ENCODE assay signal across 10 cellular contexts in the genomic region with DNA sequence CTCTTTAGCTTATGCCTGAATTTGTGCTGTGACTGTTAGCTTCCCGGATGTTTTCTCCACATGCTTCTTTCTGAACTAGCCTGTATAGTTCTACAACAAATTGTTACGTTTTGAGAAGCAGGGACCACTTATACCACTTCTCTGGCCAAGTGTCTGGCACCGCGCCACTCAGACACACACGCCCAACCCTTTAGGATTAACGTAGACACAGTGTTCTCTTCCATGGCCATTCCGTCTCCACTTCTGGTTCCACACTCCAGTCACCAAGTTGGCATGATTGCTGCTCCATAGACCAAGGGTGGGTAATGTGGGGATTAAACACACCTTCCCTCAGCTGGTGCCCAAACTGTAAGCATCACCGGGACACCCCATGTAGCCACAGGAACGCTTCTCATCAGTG. TPM values are rescaled to one million over a fixed set of nuclear protein-coding genes. Genes with fewer than 3 reads are reported as not detected.
A peak's percentile ranks its signal among the peaks of the same experiment; 100 is the strongest.
DNase-seq lines count a peak whose midpoint lies in the region; ATAC-seq and TF ChIP-seq lines count a peak whose summit lies in the region.
"Had no signal": no experiment of that assay in that cellular context is flagged by ENCODE, and none has a peak within 500 bp of the region (broad histone marks: within the 10 kb centered on the region; RNA-seq: fewer than 3 reads in every experiment).

No MANE protein-coding gene starts in this region.

- DNase-seq in activated naive CD4-positive, alpha-beta T cell treated with anti-CD3 and anti-CD28 coated beads, Interleukin-2, amount 10 ng/mL, durations not matched to agents 7 days and 5 days = no peak
- DNase-seq in activated naive CD4-positive, alpha-beta T cell treated with anti-CD3 and anti-CD28 coated beads, Interleukin-2, amount 50 U/mL, for 72 hours (ENCODE audit: low spot score in 2 of 2) = no peak
- DNase-seq in activated CD8-positive, alpha-beta T cell treated with anti-CD3 and anti-CD28 coated beads for 36 hours = no peak
- DNase-seq in left lung (peak in 1 of 2 donors; percentile 46), thyroid gland (peak; percentile 89 to 94), LoVo (ENCODE audit: low spot score) (no peak), SW 1271 (lab: John Stamatoyannopoulos, UW) (no peak)

- CTCF ChIA-PET in activated naive CD4-positive, alpha-beta T cell treated with anti-CD3 and anti-CD28 coated beads, Interleukin-2, amount 10 ng/mL, durations not matched to agents 7 days and 5 days (lab: Charles Lee) = no interaction called here
- CTCF ChIA-PET in activated CD8-positive, alpha-beta T cell treated with anti-CD3 and anti-CD28 coated beads for 36 hours (lab: Charles Lee) = interaction anchor here (1.0 kb wide), 1 partner anchor 346 kb away, joined by 3 read pairs; no protein-coding TSS in a partner anchor

- H3K36me3 ChIP-seq in left lung = no peaks in the 10 kb centered on the region
- no peaks in the 10 kb centered on the region for H3K36me3 ChIP-seq in thyroid gland
- H3K36me3 ChIP-seq: BLaER1 treated with 17β-estradiol and CSF1 and Interleukin-3, amounts not matched to agents 10 nM and 100 nM had no signal

- POLR2A ChIA-PET in activated CD8-positive, alpha-beta T cell treated with anti-CD3 and anti-CD28 coated beads for 36 hours (lab: Charles Lee) = no interaction called here

- peak overlapping the region in 1 of 2 donors; percentile 39 for H3K27ac ChIP-seq in left lung
- peak overlapping the region in 2 of 3 donors; percentile 38 to 48 for H3K27ac ChIP-seq in thyroid gland
- H3K27ac ChIP-seq: BLaER1 treated with 17β-estradiol and CSF1 and Interleukin-3, amounts not matched to agents 10 nM and 100 nM; HL-60 had no signal

- no peaks in the 10 kb centered on the region for H3K9me3 ChIP-seq in left lung
- no peaks in the 10 kb centered on the region for H3K9me3 ChIP-seq in thyroid gland

- H3K4me1 Mint-ChIP-seq in activated naive CD4-positive, alpha-beta T cell treated with anti-CD3 and anti-CD28 coated beads, Interleukin-2, amount 10 ng/mL, durations not matched to agents 7 days and 5 days = peaks cover 4% of the 10 kb centered on the region
- H3K4me1 Mint-ChIP-seq in activated CD8-positive, alpha-beta T cell treated with anti-CD3 and anti-CD28 coated beads for 36 hours (ENCODE audit: low read depth) = no peaks in the 10 kb centered on the region

- no peak for TF ChIP-seq CTCF in activated CD8-positive, alpha-beta T cell treated with anti-CD3 and anti-CD28 coated beads for 36 hours (IDR thresholded peaks at IDR 0.05)
- no peak for TF ChIP-seq CTCF in left lung (IDR thresholded peaks at IDR 0.05)
- no peak for TF ChIP-seq CTCF in thyroid gland (IDR thresholded peaks at IDR 0.05)

- H3K4me1 ChIP-seq in left lung (peaks cover 0 to 22% of the 10 kb centered on the region in 2 donors), thyroid gland (peaks cover 15 to 18% of the 10 kb centered on the region in 2 donors)
- H3K4me1 ChIP-seq: BLaER1 treated with 17β-estradiol and CSF1 and Interleukin-3, amounts not matched to agents 10 nM and 100 nM had no signal

- peak overlapping the region; percentile 70 to 81 for H3K4me3 ChIP-seq in left lung
- peak overlapping the region in 1 of 3 donors; percentile 44 for H3K4me3 ChIP-seq in thyroid gland (replicated peaks in 1 of 3)
- H3K4me3 ChIP-seq: BLaER1 treated with 17β-estradiol and CSF1 and Interleukin-3, amounts not matched to agents 10 nM and 100 nM had no signal

- 22 to 44% methylated on average over 9 of the region's 9 CpGs for WGBS in thyroid gland, 2 donors

- H3K4me3 Mint-ChIP-seq in activated naive CD4-positive, alpha-beta T cell treated with anti-CD3 and anti-CD28 coated beads, Interleukin-2, amount 10 ng/mL, durations not matched to agents 7 days and 5 days = peak overlapping the region; percentile 28
- peak overlapping the region; percentile 20 for H3K4me3 Mint-ChIP-seq in activated CD8-positive, alpha-beta T cell treated with anti-CD3 and anti-CD28 coated beads for 36 hours

- no peak for ATAC-seq in activated naive CD4-positive, alpha-beta T cell treated with anti-CD3 and anti-CD28 coated beads, Interleukin-2, amount 50 U/mL, for 72 hours
- ATAC-seq in activated CD8-positive, alpha-beta T cell treated with anti-CD3 and anti-CD28 coated beads for 36 hours = no peak
- peak; percentile 45 for ATAC-seq in left lung
- ATAC-seq in GM21381 (IDR thresholded peaks at IDR 0.05; ENCODE audit: unreplicated experiment) = no peak

- no peaks in the 10 kb centered on the region for H3K9me3 Mint-ChIP-seq in activated naive CD4-positive, alpha-beta T cell treated with anti-CD3 and anti-CD28 coated beads, Interleukin-2, amount 10 ng/mL, durations not matched to agents 7 days and 5 days
- no peaks in the 10 kb centered on the region for H3K9me3 Mint-ChIP-seq in activated naive CD4-positive, alpha-beta T cell treated with anti-CD3 and anti-CD28 coated beads, Interleukin-2, amount 50 U/mL, for 72 hours
- no peaks in the 10 kb centered on the region for H3K9me3 Mint-ChIP-seq in activated CD8-positive, alpha-beta T cell treated with anti-CD3 and anti-CD28 coated beads for 36 hours

- no peaks in the 10 kb centered on the region for H3K36me3 Mint-ChIP-seq in activated naive CD4-positive, alpha-beta T cell treated with anti-CD3 and anti-CD28 coated beads, Interleukin-2, amount 10 ng/mL, durations not matched to agents 7 days and 5 days
- peaks cover 6% of the 10 kb centered on the region in 2 donors for H3K36me3 Mint-ChIP-seq in activated naive CD4-positive, alpha-beta T cell treated with anti-CD3 and anti-CD28 coated beads, Interleukin-2, amount 50 U/mL, for 72 hours
- H3K36me3 Mint-ChIP-seq in activated CD8-positive, alpha-beta T cell treated with anti-CD3 and anti-CD28 coated beads for 36 hours (ENCODE audit: low read depth) = no peaks in the 10 kb centered on the region

- H3K27me3 Mint-ChIP-seq in activated naive CD4-positive, alpha-beta T cell treated with anti-CD3 and anti-CD28 coated beads, Interleukin-2, amount 10 ng/mL, durations not matched to agents 7 days and 5 days = peaks cover 47% of the 10 kb centered on the region
- H3K27me3 Mint-ChIP-seq in activated CD8-positive, alpha-beta T cell treated with anti-CD3 and anti-CD28 coated beads for 36 hours = peaks cover 46% of the 10 kb centered on the region

- intact Hi-C loops in activated CD8-positive, alpha-beta T cell treated with anti-CD3 and anti-CD28 coated beads for 36 hours (cut with micrococcal nuclease) = loop anchor here (10.0 kb wide), 1 partner anchor 303 kb away; no protein-coding TSS in a partner anchor
- intact Hi-C loops in left lung (cut with DNase I) (loop anchor here in 1 of 2 donors (5.0 kb wide), 1 partner anchor 305 kb away; no protein-coding TSS in a partner anchor), thyroid gland (cut with DNase I) (loop anchor here (5.0 kb wide), 1 partner anchor 345 kb away; no protein-coding TSS in a partner anchor)

- H3K27me3 ChIP-seq in left lung (peaks cover 0 to 46% of the 10 kb centered on the region in 2 donors), thyroid gland (no peaks in the 10 kb centered on the region)
- H3K27me3 ChIP-seq: BLaER1 treated with 17β-estradiol and CSF1 and Interleukin-3, amounts not matched to agents 10 nM and 100 nM had no signal

- H3K27ac Mint-ChIP-seq in activated naive CD4-positive, alpha-beta T cell treated with anti-CD3 and anti-CD28 coated beads, Interleukin-2, amount 10 ng/mL, durations not matched to agents 7 days and 5 days = no peak overlapping the region
- no peak overlapping the region for H3K27ac Mint-ChIP-seq in activated naive CD4-positive, alpha-beta T cell treated with anti-CD3 and anti-CD28 coated beads, Interleukin-2, amount 50 U/mL, for 72 hours
- H3K27ac Mint-ChIP-seq in activated CD8-positive, alpha-beta T cell treated with anti-CD3 and anti-CD28 coated beads for 36 hours = no peak overlapping the region

- no peak for TF ChIP-seq POLR2A in thyroid gland (IDR thresholded peaks at IDR 0.05)

RNA-seq across cellular contexts. Expression of gene TMEM108, which starts 0.8 kb away (rescaled TPM):
- total RNA-seq in activated naive CD4-positive, alpha-beta T cell treated with anti-CD3 and anti-CD28 coated beads, Interleukin-2, amount 50 U/mL, for 72 hours = not detected
- not detected for total RNA-seq in activated CD8-positive, alpha-beta T cell treated with anti-CD3 and anti-CD28 coated beads for 36 hours
- total RNA-seq in left lung (10 to 100 TPM; 18.5 to 19.3 TPM), thyroid gland (1 to 10 TPM; 2.6 to 9.2 (median 4.6) TPM)

Comparison
In these comparisons a context has a peak if more than half of its experiments do, and no peak if none do; other contexts are left out.
1. DNase-seq: peak in thyroid gland (2 of 2); none in activated naive CD4-positive, alpha-beta T cell treated with anti-CD3 and anti-CD28 coated beads, Interleukin-2, amount 10 ng/mL, durations not matched to agents 7 days and 5 days (single experiment), activated naive CD4-positive, alpha-beta T cell treated with anti-CD3 and anti-CD28 coated beads, Interleukin-2, amount 50 U/mL, for 72 hours (0 of 2), activated CD8-positive, alpha-beta T cell treated with anti-CD3 and anti-CD28 coated beads for 36 hours (single experiment), LoVo (single experiment) and SW 1271 (0 of 2).